14 cellular contexts compared by ENCODE assay signal in the genomic region with DNA sequence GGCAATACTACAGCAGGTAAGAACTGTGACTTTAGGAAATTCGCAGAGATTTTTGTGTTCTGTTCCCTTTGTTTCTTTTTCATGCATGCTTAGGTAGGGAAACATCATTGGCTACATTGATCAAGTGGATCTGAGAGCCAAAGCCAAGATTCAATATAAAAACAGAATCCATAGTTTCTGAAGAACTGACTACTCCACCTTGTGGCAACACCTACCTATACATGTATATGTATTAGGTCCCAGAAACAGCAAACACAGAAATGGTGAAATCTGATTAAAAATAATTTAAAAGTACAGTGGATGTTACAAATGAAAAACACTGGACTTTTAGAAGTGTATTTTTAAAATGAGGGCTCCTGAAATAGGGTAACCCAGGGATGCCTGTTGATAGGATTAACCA.
A peak's percentile ranks its signal among the peaks of the same experiment; 100 is the strongest.
DNase-seq lines count a peak whose midpoint lies in the region; TF ChIP-seq lines count a peak whose summit lies in the region.
"Had no signal": no experiment of that assay in that cellular context is flagged by ENCODE, and none has a peak within 500 bp of the region (broad histone marks: within the 10 kb centered on the region; RNA-seq: fewer than 3 reads in every experiment).

No MANE protein-coding gene starts in this region.

- no peaks in the 10 kb centered on the region for H3K79me1 ChIP-seq in H9 (ENCODE audit: insufficient read depth, low read depth, low read length, poor library complexity, severe bottlenecking)

- H3K36me3 Mint-ChIP-seq in H9 (ENCODE audit: insufficient read depth in 1 of 3, low read depth in 3 of 3), result peaks cover 27 to 52% (median 28%) of the 10 kb centered on the region in 3 experiments
- H3K36me3 Mint-ChIP-seq: activated naive CD8-positive, alpha-beta T cell treated with anti-CD3 and anti-CD28 coated beads for 36 hours; CD14-positive monocyte had no signal

- H3K27ac ChIP-seq in H9 (ENCODE audit: insufficient read length, low read depth, low read length), result no peak overlapping the region
- peak overlapping the region; percentile 60 for H3K27ac ChIP-seq in OCI-LY1 (ENCODE audit: low read depth, low read length, poor library complexity, severe bottlenecking)
- H3K27ac ChIP-seq in osteoblast (ENCODE audit: low read depth, low read length), result no peak overlapping the region

- no peaks in the 10 kb centered on the region for H4K20me1 ChIP-seq in H9 (ENCODE audit: control insufficient read depth, insufficient read depth, insufficient read length)
- H4K20me1 ChIP-seq in OCI-LY1 (ENCODE audit: insufficient read depth, low read length), result no peaks in the 10 kb centered on the region
- no peaks in the 10 kb centered on the region for H4K20me1 ChIP-seq in osteoblast (ENCODE audit: insufficient read depth, low read length)

- no peak overlapping the region for H2BK12ac ChIP-seq in H9 (ENCODE audit: insufficient read length, low read depth, low read length)

- H2AK5ac ChIP-seq in H9 (ENCODE audit: insufficient read length, low read length), result no peak overlapping the region

- no peak overlapping the region for H3T11ph ChIP-seq in H9 (ENCODE audit: low read length)

- no peak overlapping the region for H3K9ac ChIP-seq in H9 (ENCODE audit: extremely low read depth, insufficient read length, low read length)
- no peak overlapping the region for H3K9ac ChIP-seq in OCI-LY1 (ENCODE audit: low read length)

- no peak overlapping the region for H2BK20ac ChIP-seq in H9 (ENCODE audit: low read depth, low read length, poor library complexity, severe bottlenecking)

- H3K23me2 ChIP-seq in H9 (ENCODE audit: insufficient read length, low read depth, low read length, poor library complexity, severe bottlenecking), result no peaks in the 10 kb centered on the region

- no peak overlapping the region for H3K4me3 Mint-ChIP-seq in H9
- H3K4me3 Mint-ChIP-seq: activated CD4-positive, alpha-beta T cell treated with anti-CD3 and anti-CD28 coated beads for 36 hours; activated naive CD8-positive, alpha-beta T cell treated with anti-CD3 and anti-CD28 coated beads for 36 hours; CD14-positive monocyte; stimulated activated naive CD8-positive, alpha-beta T cell treated with anti-CD3 and anti-CD28 coated beads, Interleukin-15, Interleukin-2, amounts not matched to agents 100 ng/mL and 50 ng/mL, for 24 hours had no signal

- H3K4me1 ChIP-seq in H9 (ENCODE audit: insufficient read depth, low read length) (no peaks in the 10 kb centered on the region), OCI-LY1 (ENCODE audit: insufficient read depth, low read length, severe bottlenecking) (peaks cover 5% of the 10 kb centered on the region), osteoblast (ENCODE audit: insufficient read depth, low read length) (no peaks in the 10 kb centered on the region)

- no peak overlapping the region for H3K27ac Mint-ChIP-seq in H9
- H3K27ac Mint-ChIP-seq: activated CD4-positive, alpha-beta T cell treated with anti-CD3 and anti-CD28 coated beads for 36 hours; activated naive CD8-positive, alpha-beta T cell treated with anti-CD3 and anti-CD28 coated beads for 36 hours; CD14-positive monocyte; stimulated activated naive CD8-positive, alpha-beta T cell treated with anti-CD3 and anti-CD28 coated beads, Interleukin-15, Interleukin-2, amounts not matched to agents 100 ng/mL and 50 ng/mL, for 24 hours had no signal

- no peak overlapping the region for H4K8ac ChIP-seq in H9 (replicated peaks; ENCODE audit: insufficient read length, low read depth, low read length)

- no peak overlapping the region for H2BK15ac ChIP-seq in H9 (ENCODE audit: low read depth, low read length)

- no peaks in the 10 kb centered on the region for H3F3A ChIP-seq in OCI-LY1 (ENCODE audit: insufficient read depth, low read length)

- H2BK120ac ChIP-seq in H9 (ENCODE audit: low read depth, low read length, poor library complexity, severe bottlenecking), result no peak overlapping the region

- no peaks in the 10 kb centered on the region for H3K27me3 Mint-ChIP-seq in H9 (ENCODE audit: low read depth)
- H3K27me3 Mint-ChIP-seq: activated CD4-positive, alpha-beta T cell treated with anti-CD3 and anti-CD28 coated beads for 36 hours; activated naive CD8-positive, alpha-beta T cell treated with anti-CD3 and anti-CD28 coated beads for 36 hours; stimulated activated naive CD8-positive, alpha-beta T cell treated with anti-CD3 and anti-CD28 coated beads, Interleukin-15, Interleukin-2, amounts not matched to agents 100 ng/mL and 50 ng/mL, for 24 hours had no signal

- peaks cover 0 to 8% of the 10 kb centered on the region in 2 experiments; a peak in 1 of 4 replicates for H3K4me1 Mint-ChIP-seq in H9
- H3K4me1 Mint-ChIP-seq: activated CD4-positive, alpha-beta T cell treated with anti-CD3 and anti-CD28 coated beads for 36 hours; activated naive CD8-positive, alpha-beta T cell treated with anti-CD3 and anti-CD28 coated beads for 36 hours; CD14-positive monocyte had no signal

- no CpG with 5 or more reads among the region's 1 CpG for WGBS in H9 (ENCODE audit: extremely low coverage, insufficient read length, low lambda C conversion rate)

- H3K4me3 ChIP-seq in OCI-LY1 (ENCODE audit: low read depth, low read length, poor library complexity, severe bottlenecking) (no peak overlapping the region), epithelial cell of esophagus (ENCODE audit: low read length) (no peak overlapping the region), osteoblast (ENCODE audit: insufficient read depth, low read length) (no peak overlapping the region)

- no peak overlapping the region for H3K23ac ChIP-seq in H9 (ENCODE audit: insufficient read length, low read depth, low read length)

- DNase-seq in H9, result no peak
- DNase-seq in epithelial cell of esophagus (ENCODE audit: low read depth), result peak; percentile 8
- no peak for DNase-seq in osteoblast (ENCODE audit: insufficient read length, low spot score, missing footprints)
- DNase-seq in NCI-H1105 treated with DMSO at 0.1 percent for 48 hours (lab: John Stamatoyannopoulos, UW), result no peak
- no peak for DNase-seq in ureter (ENCODE audit: low spot score)
- DNase-seq in NCI-H2196 (lab: John Stamatoyannopoulos, UW; ENCODE audit: unreplicated experiment), result no peak
- DNase-seq: activated CD4-positive, alpha-beta T cell treated with anti-CD3 and anti-CD28 coated beads for 36 hours; activated naive CD8-positive, alpha-beta T cell treated with anti-CD3 and anti-CD28 coated beads for 36 hours; KG1; SHP77; T-helper 2 cell had no signal

- H3K9me3 Mint-ChIP-seq in H9, result peaks cover 47 to 59% of the 10 kb centered on the region in 2 experiments
- H3K9me3 Mint-ChIP-seq: stimulated activated naive CD8-positive, alpha-beta T cell treated with anti-CD3 and anti-CD28 coated beads, Interleukin-15, Interleukin-2, amounts not matched to agents 100 ng/mL and 50 ng/mL, for 24 hours had no signal

- no peaks in the 10 kb centered on the region for H3K9me2 ChIP-seq in OCI-LY1 (ENCODE audit: low read depth, low read length)

- H4K5ac ChIP-seq in H9 (ENCODE audit: insufficient read length, low read depth, low read length), result no peak overlapping the region

- H3K79me2 ChIP-seq in H9 (ENCODE audit: insufficient read depth, low read length) (no peaks in the 10 kb centered on the region), OCI-LY1 (ENCODE audit: insufficient read depth, low read length) (no peaks in the 10 kb centered on the region), osteoblast (ENCODE audit: insufficient read depth, low read length) (no peaks in the 10 kb centered on the region)

- no peak overlapping the region for H3K14ac ChIP-seq in H9 (ENCODE audit: insufficient read depth, low read length)

- H2BK5ac ChIP-seq in H9 (ENCODE audit: insufficient read length, low read length), result no peak overlapping the region

- H3K36me3 ChIP-seq in OCI-LY1 (ENCODE audit: insufficient read depth, low read length) (no peaks in the 10 kb centered on the region; the same call in 1 of the 2 replicates), osteoblast (ENCODE audit: insufficient read depth, low read length) (no peaks in the 10 kb centered on the region)

- peak; percentile 64 for TF ChIP-seq CTCF in H9 (conservative IDR thresholded peaks at IDR 0.05)
- TF ChIP-seq CTCF in OCI-LY1 (IDR thresholded peaks at IDR 0.05; ENCODE audit: low read length), result peak; percentile 43; the same call in 1 of the 2 replicates
- TF ChIP-seq CTCF in epithelial cell of esophagus (IDR thresholded peaks at IDR 0.05; ENCODE audit: insufficient read depth, low read depth, low read length, missing control alignments), result peak; percentile 24
- peak; percentile 8 for TF ChIP-seq CTCF in osteoblast (IDR thresholded peaks at IDR 0.05; ENCODE audit: extremely low read depth, low read depth, low read length)

- no peak overlapping the region for H3K18ac ChIP-seq in H9 (ENCODE audit: insufficient read length, low read depth, low read length)

- H3K4me2 ChIP-seq in H9 (ENCODE audit: insufficient read depth, insufficient read length, low read length), result no peak overlapping the region
- no peak overlapping the region for H3K4me2 ChIP-seq in OCI-LY1 (ENCODE audit: low read length)
- no peak overlapping the region for H3K4me2 ChIP-seq in osteoblast (ENCODE audit: insufficient read depth, low read length)

- no peak overlapping the region for H4K91ac ChIP-seq in H9 (ENCODE audit: insufficient read length, low read depth, low read length)

- H3K9me3 ChIP-seq in H9 (ENCODE audit: control insufficient read depth, low read depth, low read length) (peaks cover 6% of the 10 kb centered on the region), OCI-LY1 (ENCODE audit: low read length) (no peaks in the 10 kb centered on the region), osteoblast (ENCODE audit: low read depth, low read length) (peaks cover 3% of the 10 kb centered on the region)

- no peaks in the 10 kb centered on the region for H3K27me3 ChIP-seq in H9 (ENCODE audit: insufficient read depth, low read length)
- H3K27me3 ChIP-seq in OCI-LY1 (ENCODE audit: insufficient read depth, low read length), result no peaks in the 10 kb centered on the region
- H3K27me3 ChIP-seq in osteoblast (ENCODE audit: insufficient read depth, low read length), result no peaks in the 10 kb centered on the region

- H3K56ac ChIP-seq in H9 (ENCODE audit: insufficient read length, low read depth, low read length), result no peak overlapping the region

- H2AFZ ChIP-seq in H9 (ENCODE audit: low read length) (no peak overlapping the region), OCI-LY1 (ENCODE audit: low read length) (no peak overlapping the region), osteoblast (ENCODE audit: low read length) (no peak overlapping the region)

- H3K4ac ChIP-seq in H9 (ENCODE audit: low read depth, low read length), result no peak overlapping the region

Comparison
In these comparisons a context has a peak if more than half of its experiments do, and no peak if none do; other contexts are left out.
1. CTCF ChIP-seq: peak in every context shown above with its lines; median percentile 64 in H9; 43 in OCI-LY1; 24 in epithelial cell of esophagus; 8 in osteoblast.